ENCODE assay signal across 9 cellular contexts in the genomic region with DNA sequence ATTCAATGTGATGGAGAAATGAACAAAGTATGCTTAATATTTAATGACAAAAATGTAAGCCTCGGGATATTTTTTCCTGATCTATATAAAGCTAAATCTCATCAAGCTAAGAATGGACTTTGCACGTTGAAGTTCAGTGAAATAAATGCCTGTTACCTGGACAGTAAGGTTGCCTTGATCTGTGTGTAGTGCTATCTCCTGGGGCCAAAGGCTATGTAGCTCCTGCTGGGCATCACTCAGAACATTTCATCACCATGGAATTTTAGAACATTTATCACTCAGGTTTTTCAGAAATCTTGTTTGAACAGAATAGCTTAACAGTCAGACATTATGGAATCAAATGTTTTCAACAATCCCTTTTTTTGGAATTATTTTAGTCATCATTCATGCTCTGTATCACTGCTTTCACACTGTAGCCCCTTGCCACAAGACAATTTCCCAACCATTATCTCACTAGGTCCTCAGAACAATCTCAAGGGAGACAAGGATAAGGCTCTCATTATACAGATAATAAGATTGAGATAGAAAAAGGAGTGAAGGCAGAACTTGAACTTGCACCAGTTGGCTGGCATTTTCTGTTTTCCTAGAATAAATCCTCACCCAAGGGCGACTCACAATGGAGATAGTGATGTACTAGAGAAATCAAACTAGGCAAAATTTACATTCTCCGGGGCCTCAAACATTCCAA. TPM values are rescaled to one million over a fixed set of nuclear protein-coding genes. Genes with fewer than 3 reads are reported as not detected.
"Had no signal": no experiment of that assay in that cellular context is flagged by ENCODE, and none has a peak within 500 bp of the region (broad histone marks: within the 10 kb centered on the region; RNA-seq: fewer than 3 reads in every experiment).

No MANE protein-coding gene starts in this region.

- DNase-seq: H9, HCEC 1CT, KBM-7 had no signal

- FAIRE-seq: H1, H54, HTR-8/SVneo had no signal

- ATAC-seq: GM23338 had no signal

- H3K4me2 ChIP-seq: GM23338 had no signal

- H3K4me3 ChIP-seq: GM23338 had no signal

- H2AFZ ChIP-seq: GM23338 had no signal

RNA-seq across cellular contexts. Expression of a gene that starts 3.7 kb away (rescaled TPM):
- total RNA-seq: GM23338, H1, H9, HT-29 had no signal
- polyA plus RNA-seq: GM23338, H1, IgD-negative memory B cell had no signal

RNA-seq across cellular contexts. Expression of a gene that starts 11.2 kb away (rescaled TPM):
- total RNA-seq: GM23338, H1, H9, HT-29 had no signal
- polyA plus RNA-seq: GM23338, H1, IgD-negative memory B cell had no signal
